In the genomic region with DNA sequence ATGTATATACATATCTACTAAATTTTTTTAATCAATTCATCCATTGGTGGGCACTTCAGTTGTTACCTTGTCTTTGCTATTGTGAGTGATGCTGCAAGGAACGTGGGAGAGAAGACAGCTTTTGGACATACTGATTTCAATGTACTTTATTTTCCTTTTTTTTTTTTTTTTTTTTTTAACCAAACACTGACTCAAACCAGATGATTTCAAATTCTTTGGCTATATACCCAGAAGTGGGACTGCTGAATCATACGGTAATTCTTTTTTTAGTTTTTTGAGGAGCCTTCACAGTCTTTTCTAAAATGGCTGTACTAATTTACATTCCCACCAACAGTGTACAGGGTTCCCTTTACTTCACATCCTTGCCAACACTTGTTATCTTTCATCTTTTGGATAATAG, we compare ENCODE assay signal across 28 cellular contexts.
"Had no signal": no experiment of that assay in that cellular context is flagged by ENCODE, and none has a peak within 500 bp of the region (broad histone marks: within the 10 kb centered on the region; RNA-seq: fewer than 3 reads in every experiment).

No MANE protein-coding gene starts in this region.

- H3K27ac ChIP-seq: brain microvascular endothelial cell, foreskin keratinocyte, hepatocyte, left lung, neural progenitor cell, spleen, thyroid gland, upper lobe of right lung had no signal

- H3K9me3 ChIP-seq: left lung, spleen, thyroid gland, upper lobe of right lung had no signal

- H3K4me2 ChIP-seq: hepatocyte, neural progenitor cell had no signal

- H3K9ac ChIP-seq: neural progenitor cell had no signal

- H3K36me3 ChIP-seq: brain microvascular endothelial cell, left lung, neural progenitor cell, spleen, thyroid gland, upper lobe of right lung had no signal

- H3K36me3 Mint-ChIP-seq: activated naive CD8-positive, alpha-beta T cell treated with anti-CD3 and anti-CD28 coated beads, Interleukin-2, amount 10 ng/mL, durations not matched to agents 7 days and 5 days; immature natural killer cell; neural progenitor cell had no signal

- H3K27ac Mint-ChIP-seq: activated CD4-positive, alpha-beta memory T cell treated with anti-CD3 and anti-CD28 coated beads, Interleukin-2, amount 10 ng/mL, durations not matched to agents 7 days and 5 days; activated CD4-positive, alpha-beta T cell treated with anti-CD3 and anti-CD28 coated beads, Interleukin-2, amount 10 ng/mL, durations not matched to agents 24 days and 14 days; activated naive CD4-positive, alpha-beta T cell treated with anti-CD3 and anti-CD28 coated beads for 36 hours; activated naive CD8-positive, alpha-beta T cell treated with anti-CD3 and anti-CD28 coated beads, Interleukin-2, amount 10 ng/mL, durations not matched to agents 7 days and 5 days; activated T-cell treated with anti-CD3 and anti-CD28 coated beads, Interleukin-2, amount 50 U/mL, for 72 hours; effector memory CD8-positive, alpha-beta T cell; immature natural killer cell; naive thymus-derived CD4-positive, alpha-beta T cell; neural progenitor cell; progenitor cell of endocrine pancreas had no signal

- H3K4me1 Mint-ChIP-seq: activated CD4-positive, alpha-beta memory T cell treated with anti-CD3 and anti-CD28 coated beads, Interleukin-2, amount 10 ng/mL, durations not matched to agents 7 days and 5 days; activated CD4-positive, alpha-beta T cell treated with anti-CD3 and anti-CD28 coated beads, Interleukin-2, amount 10 ng/mL, durations not matched to agents 24 days and 14 days; activated naive CD8-positive, alpha-beta T cell treated with anti-CD3 and anti-CD28 coated beads, Interleukin-2, amount 10 ng/mL, durations not matched to agents 7 days and 5 days; immature natural killer cell; naive thymus-derived CD4-positive, alpha-beta T cell; neural progenitor cell had no signal

- H3K4me3 Mint-ChIP-seq: activated CD4-positive, alpha-beta memory T cell treated with anti-CD3 and anti-CD28 coated beads, Interleukin-2, amount 10 ng/mL, durations not matched to agents 7 days and 5 days; activated CD4-positive, alpha-beta T cell treated with anti-CD3 and anti-CD28 coated beads, Interleukin-2, amount 10 ng/mL, durations not matched to agents 24 days and 14 days; activated naive CD4-positive, alpha-beta T cell treated with anti-CD3 and anti-CD28 coated beads for 36 hours; activated naive CD8-positive, alpha-beta T cell treated with anti-CD3 and anti-CD28 coated beads, Interleukin-2, amount 10 ng/mL, durations not matched to agents 7 days and 5 days; activated T-cell treated with anti-CD3 and anti-CD28 coated beads, Interleukin-2, amount 50 U/mL, for 72 hours; effector memory CD8-positive, alpha-beta T cell; immature natural killer cell; naive thymus-derived CD4-positive, alpha-beta T cell; neural progenitor cell had no signal

- DNase-seq: activated CD4-positive, alpha-beta memory T cell treated with anti-CD3 and anti-CD28 coated beads, Interleukin-2, amount 10 ng/mL, durations not matched to agents 7 days and 5 days; activated CD4-positive, alpha-beta T cell treated with anti-CD3 and anti-CD28 coated beads, Interleukin-2, amount 10 ng/mL, durations not matched to agents 24 days and 14 days; activated effector memory CD4-positive, alpha-beta T cell treated with Interleukin-2 at 50 U/mL for 16 hours; activated naive CD4-positive, alpha-beta T cell treated with anti-CD3 and anti-CD28 coated beads for 36 hours; activated naive CD8-positive, alpha-beta T cell treated with anti-CD3 and anti-CD28 coated beads, Interleukin-2, amount 10 ng/mL, durations not matched to agents 7 days and 5 days; activated T-cell treated with anti-CD3 and anti-CD28 coated beads, Interleukin-2, amount 50 U/mL, for 72 hours; amygdala; brain microvascular endothelial cell; central memory CD4-positive, alpha-beta T cell; dermis blood vessel endothelial cell; effector memory CD8-positive, alpha-beta T cell; foreskin keratinocyte; immature natural killer cell; kidney glomerular epithelial cell; left lung; naive thymus-derived CD4-positive, alpha-beta T cell; retina; spleen; stimulated activated CD4-positive, alpha-beta T cell treated with anti-CD3 and anti-CD28 coated beads, Interleukin-4, amount 100 ng/mL, for 24 hours; stimulated activated naive CD4-positive, alpha-beta T cell treated with Interleukin-2 at 50 U/mL for 16 hours; thyroid gland; upper lobe of right lung had no signal

- H3K9me3 Mint-ChIP-seq: activated CD4-positive, alpha-beta memory T cell treated with anti-CD3 and anti-CD28 coated beads, Interleukin-2, amount 10 ng/mL, durations not matched to agents 7 days and 5 days; activated CD4-positive, alpha-beta T cell treated with anti-CD3 and anti-CD28 coated beads, Interleukin-2, amount 10 ng/mL, durations not matched to agents 24 days and 14 days; activated naive CD4-positive, alpha-beta T cell treated with anti-CD3 and anti-CD28 coated beads for 36 hours; activated naive CD8-positive, alpha-beta T cell treated with anti-CD3 and anti-CD28 coated beads, Interleukin-2, amount 10 ng/mL, durations not matched to agents 7 days and 5 days; activated T-cell treated with anti-CD3 and anti-CD28 coated beads, Interleukin-2, amount 50 U/mL, for 72 hours; effector memory CD8-positive, alpha-beta T cell; immature natural killer cell had no signal

- FAIRE-seq: endothelial cell of umbilical vein had no signal

- ATAC-seq: activated T-cell treated with anti-CD3 and anti-CD28 coated beads, Interleukin-2, amount 50 U/mL, for 72 hours; effector memory CD8-positive, alpha-beta T cell; esophagus mucosa; foreskin keratinocyte; left lung; naive thymus-derived CD4-positive, alpha-beta T cell; upper lobe of right lung had no signal

- H3K4me1 ChIP-seq: foreskin keratinocyte, left lung, neural progenitor cell, spleen, thyroid gland, upper lobe of right lung had no signal

- H3K4me3 ChIP-seq: hepatocyte, left lung, lung, neural progenitor cell, spleen, thyroid gland, upper lobe of right lung had no signal

- H3K27me3 ChIP-seq: brain microvascular endothelial cell, neural progenitor cell, thyroid gland had no signal

- H2AFZ ChIP-seq: hepatocyte, neural progenitor cell had no signal

- H3K79me2 ChIP-seq: hepatocyte had no signal
